In genomic region chr1:103056423-103056822, GRCh38 we compare ENCODE assay signal across 16 cellular contexts. TPM values are rescaled to one million over a fixed set of nuclear protein-coding genes. Genes with fewer than 3 reads are reported as not detected.
"Had no signal": no experiment of that assay in that cellular context is flagged by ENCODE, and none has a peak within 500 bp of the region (broad histone marks: within the 10 kb centered on the region; RNA-seq: fewer than 3 reads in every experiment).

No MANE protein-coding gene starts in this region.

- H3K36me3 ChIP-seq: adrenal gland, sigmoid colon, stomach, vagina had no signal

- H3K27ac ChIP-seq: adrenal gland, psoas muscle, sigmoid colon, SK-N-MC, stomach, vagina had no signal

- FAIRE-seq: islet of Langerhans had no signal

- H3K4me3 ChIP-seq: adrenal gland, psoas muscle, sigmoid colon, SK-N-MC, stomach, vagina had no signal

- H3K9me3 ChIP-seq: adrenal gland, psoas muscle, sigmoid colon, stomach, vagina had no signal

- H3K27me3 ChIP-seq: adrenal gland, sigmoid colon, stomach, vagina had no signal

- DNase-seq: activated CD4-positive, alpha-beta T cell treated with anti-CD3 and anti-CD28 coated beads for 48 hours; activated naive CD4-positive, alpha-beta T cell treated with anti-CD3 and anti-CD28 coated beads for 36 hours; adrenal gland; dermis blood vessel endothelial cell; endodermal cell; erythroblast; foreskin melanocyte; head of caudate nucleus; psoas muscle; sigmoid colon; stimulated activated CD4-positive, alpha-beta T cell treated with anti-CD3 and anti-CD28 coated beads, Interleukin-15, amount 100 ng/mL, for 24 hours; stimulated activated CD4-positive, alpha-beta T cell treated with anti-CD3 and anti-CD28 coated beads, Interleukin-4, amount 100 ng/mL, for 24 hours; stomach had no signal

- H3K4me1 ChIP-seq: adrenal gland, psoas muscle, sigmoid colon, stomach, vagina had no signal

RNA-seq across cellular contexts. Expression of gene COL11A1, which starts 51.9 kb away (rescaled TPM):
- total RNA-seq: activated naive CD4-positive, alpha-beta T cell treated with anti-CD3 and anti-CD28 coated beads for 36 hours; vagina had no signal
- polyA plus RNA-seq: stomach had no signal
